In genomic region chr16:52548261-52549010, GRCh38 we compare ENCODE assay signal across 14 cellular contexts. TPM values are rescaled to one million over a fixed set of nuclear protein-coding genes. Genes with fewer than 3 reads are reported as not detected.
DNase-seq lines count a peak whose midpoint lies in the region; ATAC-seq and TF ChIP-seq lines count a peak whose summit lies in the region.
"Had no signal": no experiment of that assay in that cellular context is flagged by ENCODE, and none has a peak within 500 bp of the region (broad histone marks: within the 10 kb centered on the region; RNA-seq: fewer than 3 reads in every experiment).

No MANE protein-coding gene starts in this region.

- H2AFZ ChIP-seq in GM23338 = no peak overlapping the region

- TF ChIP-seq EP300 in suprapubic skin (IDR thresholded peaks at IDR 0.05) = no peak

- H3K9me2 ChIP-seq in GM23338 (ENCODE audit: insufficient read depth) = no peaks in the 10 kb centered on the region

- H3K79me2 ChIP-seq in GM23338 (replicated peaks; ENCODE audit: insufficient read depth) = peaks cover 28% of the 10 kb centered on the region

- H4K20me1 ChIP-seq in GM23338 (replicated peaks; ENCODE audit: insufficient read depth) = no peaks in the 10 kb centered on the region; the same call in 1 of the 2 replicates

- H3K9me3 Mint-ChIP-seq in GM23338 = no peaks in the 10 kb centered on the region
- H3K9me3 Mint-ChIP-seq in stimulated activated memory B cell treated with anti-CD40 and anti-IgM and Interleukin-4, amounts not matched to agents 10 μg/mL and 1 μg/mL and 100 μg/mL, for 72 hours = no peaks in the 10 kb centered on the region

- ATAC-seq in GM23338 = peak; percentile 33
- ATAC-seq in stimulated activated memory B cell treated with anti-CD40 and anti-IgM and Interleukin-4, amounts not matched to agents 10 μg/mL and 1 μg/mL and 100 μg/mL, for 72 hours = no peak

- no peak overlapping the region for H3K9ac ChIP-seq in iPS-20b (ENCODE audit: low read depth, low read length)

- H3K4me3 ChIP-seq in GM23338 = peak overlapping the region; percentile 71
- peak overlapping the region; percentile 71 for H3K4me3 ChIP-seq in iPS-20b (ENCODE audit: low read length)
- no peak overlapping the region for H3K4me3 ChIP-seq in suprapubic skin
- H3K4me3 ChIP-seq: spleen had no signal

- H3K27ac ChIP-seq in GM23338 (ENCODE audit: low read depth) (no peak overlapping the region), iPS-20b (ENCODE audit: low read length) (no peak overlapping the region), suprapubic skin (no peak overlapping the region)
- H3K27ac ChIP-seq: spleen, WERI-Rb-1 had no signal

- H3K9me3 ChIP-seq in iPS-20b (ENCODE audit: insufficient read depth, low read depth, low read length) (no peaks in the 10 kb centered on the region), suprapubic skin (no peaks in the 10 kb centered on the region)
- H3K9me3 ChIP-seq: Peyer's patch, spleen had no signal

- H3K27me3 ChIP-seq in GM23338 (ENCODE audit: insufficient read depth) (peaks cover 67% of the 10 kb centered on the region), iPS-20b (ENCODE audit: insufficient read depth, low read length) (peaks cover 51% of the 10 kb centered on the region), suprapubic skin (peaks cover 50% of the 10 kb centered on the region)

- H3K36me3 Mint-ChIP-seq in GM23338 (ENCODE audit: low read depth) = no peaks in the 10 kb centered on the region; the same call in 1 of the 3 replicates
- no peaks in the 10 kb centered on the region for H3K36me3 Mint-ChIP-seq in stimulated activated memory B cell treated with anti-CD40 and anti-IgM and Interleukin-4, amounts not matched to agents 10 μg/mL and 1 μg/mL and 100 μg/mL, for 72 hours

- peak overlapping the region; percentile 85 for H3K4me3 Mint-ChIP-seq in GM23338
- no peak overlapping the region for H3K4me3 Mint-ChIP-seq in stimulated activated memory B cell treated with anti-CD40 and anti-IgM and Interleukin-4, amounts not matched to agents 10 μg/mL and 1 μg/mL and 100 μg/mL, for 72 hours

- 57% methylated on average over 10 of the region's 10 CpGs for WGBS in suprapubic skin

- H3K4me1 Mint-ChIP-seq in GM23338 = peaks cover 47% of the 10 kb centered on the region
- H3K4me1 Mint-ChIP-seq in stimulated activated memory B cell treated with anti-CD40 and anti-IgM and Interleukin-4, amounts not matched to agents 10 μg/mL and 1 μg/mL and 100 μg/mL, for 72 hours = peaks cover 14% of the 10 kb centered on the region

- TF ChIP-seq POLR2A in suprapubic skin (IDR thresholded peaks at IDR 0.05) = no peak

- peaks cover 47% of the 10 kb centered on the region for H3K4me1 ChIP-seq in GM23338 (ENCODE audit: insufficient read depth)
- peaks cover 31% of the 10 kb centered on the region for H3K4me1 ChIP-seq in iPS-20b (ENCODE audit: insufficient read depth, low read length)
- H3K4me1 ChIP-seq in suprapubic skin = peaks cover 25% of the 10 kb centered on the region

- TF ChIP-seq CTCF in GM23338 (conservative IDR thresholded peaks at IDR 0.05; ENCODE audit: low read depth in 2 of 2) (no peak), suprapubic skin (IDR thresholded peaks at IDR 0.05) (no peak)

- H3K36me3 ChIP-seq in GM23338 (ENCODE audit: insufficient read depth) (no peaks in the 10 kb centered on the region), iPS-20b (ENCODE audit: insufficient read depth, low read depth, low read length) (no peaks in the 10 kb centered on the region), suprapubic skin (no peaks in the 10 kb centered on the region)
- H3K36me3 ChIP-seq: Peyer's patch, spleen, WERI-Rb-1 had no signal

- H3K27me3 Mint-ChIP-seq in GM23338 (ENCODE audit: insufficient read depth, low read depth, poor library complexity) = peaks cover 28% of the 10 kb centered on the region
- peaks cover 51% of the 10 kb centered on the region for H3K27me3 Mint-ChIP-seq in stimulated activated memory B cell treated with anti-CD40 and anti-IgM and Interleukin-4, amounts not matched to agents 10 μg/mL and 1 μg/mL and 100 μg/mL, for 72 hours

- H3K27ac Mint-ChIP-seq in GM23338 = no peak overlapping the region
- no peak overlapping the region for H3K27ac Mint-ChIP-seq in stimulated activated memory B cell treated with anti-CD40 and anti-IgM and Interleukin-4, amounts not matched to agents 10 μg/mL and 1 μg/mL and 100 μg/mL, for 72 hours

- peaks cover 7% of the 10 kb centered on the region; the same call in 1 of the 2 replicates for H3F3A ChIP-seq in GM23338 (replicated peaks; ENCODE audit: low read depth)

- H3K4me2 ChIP-seq in GM23338 = peak overlapping the region; percentile 91

- peak; percentile 79 for DNase-seq in DMS53 (lab: John Stamatoyannopoulos, UW)
- DNase-seq in GM23338 (ENCODE audit: low spot score) = peak; percentile 54
- peak; percentile 71 for DNase-seq in NCI-H510A (lab: John Stamatoyannopoulos, UW)
- DNase-seq in mesenteric fat pad (ENCODE audit: low spot score) = no peak
- no peak for DNase-seq in suprapubic skin (ENCODE audit: low spot score in 2 of 2)
- DNase-seq in activated CD4-positive, alpha-beta T cell treated with anti-CD3 and anti-CD28 coated beads for 1 hour = no peak
- DNase-seq: activated naive CD4-positive, alpha-beta T cell; NCI-H526; Peyer's patch; spleen; WERI-Rb-1 had no signal

TF ChIP-seq in GM23338, 12 proteins besides CTCF, POLR2A, EP300 and RAD21 (continues in another document):
- no peak for TF ChIP-seq REST (IDR thresholded peaks at IDR 0.05; ENCODE audit: unreplicated experiment)
- TF ChIP-seq CREB1 (CRISPR knock-in tag; IDR thresholded peaks at IDR 0.05; ENCODE audit: low read depth) = no peak
- no peak for TF ChIP-seq NANOG (IDR thresholded peaks at IDR 0.05; ENCODE audit: borderline replicate concordance)
- TF ChIP-seq EZH2 (IDR thresholded peaks at IDR 0.05; ENCODE audit: low read depth, unreplicated experiment) = no peak
- no peak for TF ChIP-seq ZNF114 (CRISPR knock-in tag; IDR thresholded peaks at IDR 0.05)
- no peak for TF ChIP-seq ZNF331 (CRISPR knock-in tag; IDR thresholded peaks at IDR 0.05; ENCODE audit: low read depth)

RNA-seq across cellular contexts. Expression of gene TOX3, which starts 1.5 kb away (rescaled TPM):
- 13.7 and 15.6 TPM in 2 replicates for total RNA-seq in GM23338 (2014; rRNA removed; shearing (Covaris generic))
- polyA plus RNA-seq in GM23338 (2016; fragmentation: Nextera tagmentation; extraction: Ambion mirVana) = 9.8 TPM in 2 replicates
- total RNA-seq in mesenteric fat pad = not detected
- total RNA-seq in suprapubic skin = 1 to 10 TPM; 1.6 to 4.9 (median 4.8) TPM
- total RNA-seq: activated CD8-positive, alpha-beta memory T cell treated with anti-CD3 and anti-CD28 coated beads for 36 hours; spleen had no signal

Comparison
In these comparisons a context has a peak if more than half of its experiments do, and no peak if none do; other contexts are left out.
1. DNase-seq: peak in DMS53 (single experiment), GM23338 (single experiment) and NCI-H510A (single experiment); none in mesenteric fat pad (single experiment), suprapubic skin (0 of 2) and activated CD4-positive, alpha-beta T cell treated with anti-CD3 and anti-CD28 coated beads for 1 hour (single experiment).